In the genomic region with DNA sequence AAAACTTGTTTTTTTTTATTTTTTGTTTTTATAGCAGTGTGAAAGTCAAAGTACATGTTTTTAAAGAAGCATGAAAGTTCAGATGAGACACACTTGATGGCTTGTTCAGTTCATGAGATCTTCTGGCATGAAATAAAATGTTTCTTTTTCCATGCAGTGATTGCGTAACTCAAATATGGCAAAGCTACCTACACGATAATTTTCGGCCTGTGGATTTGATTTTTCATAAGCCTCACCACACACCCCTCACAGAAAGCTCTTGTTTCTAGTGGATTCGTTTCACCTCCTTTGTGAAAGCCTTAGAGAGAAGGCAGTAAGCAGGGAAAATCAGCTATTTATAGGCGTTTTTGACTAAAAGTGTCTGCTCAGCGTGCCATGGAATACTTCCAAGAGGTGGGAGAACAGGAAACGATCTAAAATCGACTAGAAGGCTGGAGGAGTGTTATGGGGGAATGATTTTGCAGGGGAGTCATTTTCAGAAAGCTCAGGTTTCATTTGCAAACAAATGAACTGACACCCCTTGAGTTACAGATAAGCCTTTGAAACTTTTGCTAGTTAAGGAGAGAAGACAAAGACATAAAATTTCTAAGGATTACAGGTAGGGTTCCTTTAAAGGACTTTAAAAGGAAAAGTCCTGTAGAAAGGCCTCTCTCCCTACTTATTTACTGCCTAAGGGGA, we compare ENCODE assay signal across 22 cellular contexts.
DNase-seq lines count a peak whose midpoint lies in the region; ATAC-seq and TF ChIP-seq lines count a peak whose summit lies in the region.
"Had no signal": no experiment of that assay in that cellular context is flagged by ENCODE, and none has a peak within 500 bp of the region (broad histone marks: within the 10 kb centered on the region; RNA-seq: fewer than 3 reads in every experiment).

No MANE protein-coding gene starts in this region.

- H3K4me1 ChIP-seq in HCT116 (ENCODE audit: control insufficient read depth in 1 of 2, insufficient read depth in 2 of 2, low read length in 2 of 2) = no peaks in the 10 kb centered on the region
- no peaks in the 10 kb centered on the region for H3K4me1 ChIP-seq in Panc1 (ENCODE audit: control insufficient read depth, insufficient read depth, low read length)
- no peaks in the 10 kb centered on the region for H3K4me1 ChIP-seq in psoas muscle
- H3K4me1 ChIP-seq: foreskin keratinocyte, suprapubic skin had no signal

- POLR2A ChIA-PET in HCT116 (lab: Charles Lee) (interaction anchor here (0.8 kb wide), 1 partner anchor 96 kb away, joined by 5 read pairs; no protein-coding TSS in a partner anchor), Panc1 (lab: Charles Lee) (interaction anchor here (0.6 kb wide), 1 partner anchor 160 kb away, joined by 5 read pairs; no protein-coding TSS in a partner anchor)

- RAD21 ChIA-PET in HCT116 (lab: Charles Lee; ENCODE audit: low non-redundant PET in 1 of 2, low total read pairs in 2 of 2, uncharacterized antibody in 2 of 2, unreplicated experiment in 2 of 2) = no interaction called here

- H3K4me3 ChIP-seq in HCT116 (replicated peaks in 1 of 2; ENCODE audit: low read depth in 1 of 2, low read length in 2 of 2) (no peak overlapping the region), Panc1 (ENCODE audit: low read depth in 2 of 2, low read length in 2 of 2) (no peak overlapping the region), psoas muscle (no peak overlapping the region)
- H3K4me3 ChIP-seq: lung, MG63, right atrium auricular region, suprapubic skin had no signal

- H3K36me3 ChIP-seq in HCT116 (ENCODE audit: control insufficient read depth in 1 of 2, insufficient read depth in 2 of 2, low read length in 2 of 2) (no peaks in the 10 kb centered on the region), Panc1 (ENCODE audit: control insufficient read depth, insufficient read depth, low read length) (no peaks in the 10 kb centered on the region), psoas muscle (ENCODE audit: insufficient read depth in 1 of 2, low read depth in 1 of 2) (no peaks in the 10 kb centered on the region)
- H3K36me3 ChIP-seq: MG63, right atrium auricular region, suprapubic skin had no signal

- no peaks in the 10 kb centered on the region for H3K79me2 ChIP-seq in HCT116 (ENCODE audit: insufficient read depth, low read length)

- H3K9me3 ChIP-seq in HCT116 (ENCODE audit: control insufficient read depth in 1 of 2, insufficient read depth in 1 of 2, low read depth in 1 of 2, low read length in 2 of 2) = no peaks in the 10 kb centered on the region
- no peaks in the 10 kb centered on the region for H3K9me3 ChIP-seq in Panc1 (ENCODE audit: control insufficient read depth, insufficient read depth, low read depth, low read length)
- no peaks in the 10 kb centered on the region for H3K9me3 ChIP-seq in psoas muscle
- H3K9me3 ChIP-seq: MG63, right atrium auricular region, suprapubic skin had no signal

- H3K9me2 ChIP-seq in HCT116 (ENCODE audit: insufficient read depth) = no peaks in the 10 kb centered on the region

- H3K9ac ChIP-seq in HCT116 (ENCODE audit: low read length) = no peak overlapping the region

- no peak overlapping the region for H3K4me2 ChIP-seq in HCT116 (ENCODE audit: low read length)

- TF ChIP-seq POLR2A in HCT116 (IDR thresholded peaks at IDR 0.05; ENCODE audit: borderline replicate concordance, extremely low read depth, insufficient read depth, insufficient read length) = no peak

- BruUV-seq in HCT116 (replicated peaks; lab: Mats Ljungman, UMichigan) (no TSS peak), Panc1 (replicated peaks; lab: Mats Ljungman, UMichigan) (no TSS peak)

- in situ Hi-C loops in Panc1 (cut with HindIII; ENCODE audit: low pct_unique_long_range_greater_than_20kb, low sequenced_read_pairs) = no loop called here

- TF ChIP-seq CTCF in HCT116 (IDR thresholded peaks at IDR 0.05 in 2 of 3, conservative IDR thresholded peaks at IDR 0.05 in 1 of 3; ENCODE audit: borderline replicate concordance in 1 of 3, insufficient read depth in 1 of 3, low read depth in 2 of 3, low read length in 2 of 3) = no peak
- no peak for TF ChIP-seq CTCF in Panc1 (IDR thresholded peaks at IDR 0.05)
- no peak for TF ChIP-seq CTCF in psoas muscle (IDR thresholded peaks at IDR 0.05)

- ATAC-seq in HCT116 (no peak), Panc1 (no peak), GM18907 (IDR thresholded peaks at IDR 0.05; ENCODE audit: unreplicated experiment) (no peak), psoas muscle (no peak)
- ATAC-seq: foreskin keratinocyte; natural killer cell treated with Interleukin-12 subunit alpha and Interleukin-12 subunit beta and Interleukin-15 and Interleukin-18, amount 100 ng/mL, for 72 hours; Right ventricle myocardium inferior; T-helper 17 cell had no signal

- no peak for TF ChIP-seq RAD21 in HCT116 (IDR thresholded peaks at IDR 0.05; ENCODE audit: low read depth)

- no peak overlapping the region for H2AFZ ChIP-seq in HCT116 (ENCODE audit: low read depth, low read length, poor library complexity, severe bottlenecking)

- intact Hi-C loops in HCT116 (cut with micrococcal nuclease) = loop anchor here (5.0 kb wide), 1 partner anchor 96 kb away; no protein-coding TSS in a partner anchor
- intact Hi-C loops in Panc1 (cut with micrococcal nuclease; ENCODE audit: unreplicated experiment) = loop anchor here (2.0 to 5.0 kb wide), 2 partner anchors 165 to 586 kb away; no protein-coding TSS in a partner anchor
- intact Hi-C loops in psoas muscle (cut with DNase I) = loop anchor here in 1 of 2 donors (5.0 kb wide), 1 partner anchor 96 kb away; no protein-coding TSS in a partner anchor

- H3K27ac ChIP-seq in HCT116 (ENCODE audit: low read depth, low read length) = no peak overlapping the region
- peak overlapping the region; percentile 74 for H3K27ac ChIP-seq in Panc1 (ENCODE audit: low read length)
- peak overlapping the region; percentile 44 for H3K27ac ChIP-seq in temporal lobe (ENCODE audit: low read depth, low read length)
- H3K27ac ChIP-seq in psoas muscle = no peak overlapping the region
- H3K27ac ChIP-seq: C4-2B, foreskin keratinocyte, right atrium auricular region, suprapubic skin had no signal

- 9 to 13% (median 12%) methylated on average over 8 of the region's 8 CpGs for WGBS in psoas muscle, 3 donors

- no peak for DNase-seq in HCT116 (ENCODE audit: low read depth, low spot score)
- no peak for DNase-seq in Panc1 (ENCODE audit: low read depth, low spot score)
- DNase-seq in kidney glomerular epithelial cell (lab: John Stamatoyannopoulos, UW) = peak; percentile 63
- DNase-seq in kidney tubule cell (ENCODE audit: low spot score) = no peak
- DNase-seq in psoas muscle = no peak
- DNase-seq: activated CD4-positive, CD25-positive, alpha-beta regulatory T cell; activated gamma-delta T cell treated with Interleukin-2 at 50 U/mL for 16 hours; effector CD4-positive, alpha-beta T cell; foreskin keratinocyte; H7; MG63; NCI-H2081; stimulated activated CD4-positive, alpha-beta T cell treated with anti-CD3 and anti-CD28 coated beads, Interleukin-1b, Interleukin-23, amount 100 ng/mL, for 48 hours; T-helper 17 cell had no signal

- H3K27me3 ChIP-seq in HCT116 (ENCODE audit: insufficient read depth, low read length) (peaks cover 24% of the 10 kb centered on the region), Panc1 (ENCODE audit: control insufficient read depth, insufficient read depth, low read length) (no peaks in the 10 kb centered on the region), psoas muscle (ENCODE audit: insufficient read depth in 3 of 3, low read length in 2 of 3) (no peaks in the 10 kb centered on the region)
- H3K27me3 ChIP-seq: foreskin keratinocyte, MG63, right atrium auricular region, suprapubic skin had no signal

- no peaks in the 10 kb centered on the region for H4K20me1 ChIP-seq in HCT116 (ENCODE audit: insufficient read depth)

- CTCF ChIA-PET in HCT116 (lab: Charles Lee) (interaction anchor here (0.8 to 4.0 kb wide), 3 partner anchors 23 to 587 kb away, joined by 3 to 50 read pairs (median 3); no protein-coding TSS in a partner anchor), Panc1 (lab: Charles Lee) (interaction anchor here (1.4 kb wide), 1 partner anchor 97 kb away, joined by 3 read pairs; no protein-coding TSS in a partner anchor)

TF ChIP-seq in HCT116, 20 proteins besides CTCF, POLR2A, EP300 and RAD21:
- no peak for TF ChIP-seq SRF (IDR thresholded peaks at IDR 0.05; ENCODE audit: low read depth)
- TF ChIP-seq CEBPB (IDR thresholded peaks at IDR 0.05; ENCODE audit: low read depth) = 0 out of 2 replicates have a peak, but pooled peaks have one; percentile 5

Comparison
In these comparisons a context has a peak if more than half of its experiments do, and no peak if none do; other contexts are left out.
1. H3K27ac ChIP-seq: peak in Panc1 (single experiment) and temporal lobe (single experiment); none in HCT116 (single experiment) and psoas muscle (single experiment).